Comparison of ENCODE assay signal across 19 cellular contexts in genomic region chr2:152352616-152353015, GRCh38. TPM values are rescaled to one million over a fixed set of nuclear protein-coding genes. Genes with fewer than 3 reads are reported as not detected.
A peak's percentile ranks its signal among the peaks of the same experiment; 100 is the strongest.
DNase-seq lines count a peak whose midpoint lies in the region; ATAC-seq and TF ChIP-seq lines count a peak whose summit lies in the region.
"Had no signal": no experiment of that assay in that cellular context is flagged by ENCODE, and none has a peak within 500 bp of the region (broad histone marks: within the 10 kb centered on the region; RNA-seq: fewer than 3 reads in every experiment).

No MANE protein-coding gene starts in this region.

- H3K4me3 Mint-ChIP-seq in neural crest cell = no peak overlapping the region
- H3K4me3 Mint-ChIP-seq: B cell had no signal

- no peak for TF ChIP-seq POLR2A in breast epithelium (IDR thresholded peaks at IDR 0.05)

- H3K4me1 ChIP-seq in breast epithelium = no peaks in the 10 kb centered on the region

- DNase-seq in SK-MEL-5 (ENCODE audit: low read depth, low spot score) = peak; percentile 98
- peak; percentile 97 for DNase-seq in foreskin melanocyte
- no peak for DNase-seq in neural crest cell (ENCODE audit: low read depth, low spot score)
- DNase-seq in breast epithelium (ENCODE audit: low spot score in 2 of 2) = no peak
- DNase-seq in NCI-H226 = no peak
- no peak for DNase-seq in stimulated activated naive CD8-positive, alpha-beta T cell treated with anti-CD3 and anti-CD28 coated beads, Interleukin-15, Interleukin-2, amounts not matched to agents 100 U/mL and 50 U/mL, for 24 hours
- DNase-seq in AG08395 (ENCODE audit: low spot score) = no peak
- DNase-seq: ACHN, COR-L47, DMS 273 treated with DMSO at 0.1 percent for 48 hours, GOT3, KBM-7, MV-4-11, NCI-H1694 treated with DMSO at 0.1 percent for 48 hours, NCI-H2227 treated with DMSO at 0.1 percent for 48 hours, NCI-H524 treated with DMSO at 0.1 percent for 48 hours, RPMI8226, SHP77 treated with DMSO at 0.1 percent for 48 hours had no signal

- no peak for TF ChIP-seq CTCF in neural crest cell (conservative IDR thresholded peaks at IDR 0.05)
- no peak for TF ChIP-seq CTCF in breast epithelium (IDR thresholded peaks at IDR 0.05)

- H3K36me3 ChIP-seq in breast epithelium = no peaks in the 10 kb centered on the region

- in situ Hi-C loops in SK-MEL-5 (cut with HindIII; ENCODE audit: low pct_unique_long_range_greater_than_20kb, low sequenced_read_pairs) = no loop called here

- H3K27me3 ChIP-seq in breast epithelium = no peaks in the 10 kb centered on the region

- no peak overlapping the region for H3K27ac ChIP-seq in breast epithelium

- no peak overlapping the region for H3K4me3 ChIP-seq in breast epithelium

- H3K36me3 Mint-ChIP-seq in neural crest cell (ENCODE audit: low read depth) = no peaks in the 10 kb centered on the region

- H3K27ac Mint-ChIP-seq in neural crest cell (ENCODE audit: unreplicated experiment) = peak overlapping the region; percentile 44
- H3K27ac Mint-ChIP-seq: B cell had no signal

- H3K4me1 Mint-ChIP-seq in neural crest cell = peaks cover 64% of the 10 kb centered on the region
- H3K4me1 Mint-ChIP-seq: B cell had no signal

- no peaks in the 10 kb centered on the region for H3K27me3 Mint-ChIP-seq in neural crest cell (ENCODE audit: low read depth)
- H3K27me3 Mint-ChIP-seq: B cell had no signal

- H3K9me3 Mint-ChIP-seq in neural crest cell = no peaks in the 10 kb centered on the region

- ATAC-seq in stimulated activated naive CD8-positive, alpha-beta T cell treated with anti-CD3 and anti-CD28 coated beads, Interleukin-15, Interleukin-2, amounts not matched to agents 100 U/mL and 50 U/mL, for 24 hours = no peak

- intact Hi-C loops in breast epithelium (cut with DNase I; ENCODE audit: low total_unique reads) = no loop called here

- no peaks in the 10 kb centered on the region for H3K9me3 ChIP-seq in breast epithelium

RNA-seq across cellular contexts. Expression of gene FMNL2, which starts 17.6 kb away (rescaled TPM):
- total RNA-seq in SK-MEL-5 (2014; rRNA removed; shearing (Covaris generic)) = 50.8 and 57.5 TPM in 2 replicates
- polyA plus RNA-seq in SK-MEL-5 (2015; cell fraction: cytosol; rRNA removed) = 49.2 and 68.3 TPM in 2 replicates
- polyA plus RNA-seq in SK-MEL-5 (2015; cell fraction: nucleus; rRNA removed) = 181 and 223 TPM in 2 replicates
- total RNA-seq in neural crest cell (54.9 and 55.3 TPM in 2 replicates), breast epithelium (10 to 100 TPM; 36.1 to 78.1 (median 40.0) TPM)

Comparison
In these comparisons a context has a peak if more than half of its experiments do, and no peak if none do; other contexts are left out.
1. DNase-seq: peak in SK-MEL-5 (single experiment) and foreskin melanocyte (single experiment); none in neural crest cell (single experiment), breast epithelium (0 of 2), NCI-H226 (single experiment), stimulated activated naive CD8-positive, alpha-beta T cell treated with anti-CD3 and anti-CD28 coated beads, Interleukin-15, Interleukin-2, amounts not matched to agents 100 U/mL and 50 U/mL, for 24 hours (single experiment) and AG08395 (single experiment).